ENCODE assay signal across 1 cellular context in the genomic region with DNA sequence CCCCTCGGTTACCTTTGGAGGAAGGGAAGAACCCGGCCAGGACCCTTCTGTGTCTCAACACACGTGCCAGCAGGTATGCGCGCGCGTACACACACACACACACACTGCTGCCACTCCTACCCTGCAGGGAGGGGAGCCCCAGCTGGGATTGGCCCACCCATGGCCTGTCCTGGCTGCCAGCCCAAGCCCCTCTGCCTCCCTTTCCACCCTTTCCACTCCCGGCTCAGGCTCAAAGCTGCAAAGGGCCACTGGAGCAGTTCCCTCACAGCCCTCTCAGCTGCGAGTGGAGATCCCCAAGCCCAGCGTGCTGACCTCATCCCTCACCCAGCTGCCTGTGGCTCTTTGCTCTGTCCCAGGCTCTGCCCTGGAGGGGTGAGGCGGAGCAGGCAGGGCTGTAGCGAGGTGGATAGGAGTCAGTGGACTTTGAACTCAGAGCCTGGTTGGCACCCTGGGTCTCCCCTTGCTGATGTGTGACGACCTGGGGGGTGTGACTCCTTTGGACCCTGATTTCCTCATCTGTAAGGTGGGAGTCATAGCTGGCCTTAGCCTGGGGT.
A peak's percentile ranks its signal among the peaks of the same experiment; 100 is the strongest.
TF ChIP-seq lines count a peak whose summit lies in the region.

No MANE protein-coding gene starts in this region.

TF ChIP-seq in GM12878, 131 proteins besides CTCF, POLR2A, EP300 and RAD21:
- TF ChIP-seq IKZF1 (conservative IDR thresholded peaks at IDR 0.05), result 0 out of 2 replicates have a peak, but pooled peaks have one; percentile 19
- TF ChIP-seq KDM1A (IDR thresholded peaks at IDR 0.05; ENCODE audit: borderline replicate concordance), result no peak
- TF ChIP-seq NR2F1 (conservative IDR thresholded peaks at IDR 0.05), result 0 out of 2 replicates have a peak, but pooled peaks have one; percentile 13
- TF ChIP-seq SREBF1 (IDR thresholded peaks at IDR 0.05; ENCODE audit: low read length), result no peak
- no peak for TF ChIP-seq YY1 (IDR thresholded peaks at IDR 0.05; ENCODE audit: low read depth, low read length)
- TF ChIP-seq, protein P1, sequence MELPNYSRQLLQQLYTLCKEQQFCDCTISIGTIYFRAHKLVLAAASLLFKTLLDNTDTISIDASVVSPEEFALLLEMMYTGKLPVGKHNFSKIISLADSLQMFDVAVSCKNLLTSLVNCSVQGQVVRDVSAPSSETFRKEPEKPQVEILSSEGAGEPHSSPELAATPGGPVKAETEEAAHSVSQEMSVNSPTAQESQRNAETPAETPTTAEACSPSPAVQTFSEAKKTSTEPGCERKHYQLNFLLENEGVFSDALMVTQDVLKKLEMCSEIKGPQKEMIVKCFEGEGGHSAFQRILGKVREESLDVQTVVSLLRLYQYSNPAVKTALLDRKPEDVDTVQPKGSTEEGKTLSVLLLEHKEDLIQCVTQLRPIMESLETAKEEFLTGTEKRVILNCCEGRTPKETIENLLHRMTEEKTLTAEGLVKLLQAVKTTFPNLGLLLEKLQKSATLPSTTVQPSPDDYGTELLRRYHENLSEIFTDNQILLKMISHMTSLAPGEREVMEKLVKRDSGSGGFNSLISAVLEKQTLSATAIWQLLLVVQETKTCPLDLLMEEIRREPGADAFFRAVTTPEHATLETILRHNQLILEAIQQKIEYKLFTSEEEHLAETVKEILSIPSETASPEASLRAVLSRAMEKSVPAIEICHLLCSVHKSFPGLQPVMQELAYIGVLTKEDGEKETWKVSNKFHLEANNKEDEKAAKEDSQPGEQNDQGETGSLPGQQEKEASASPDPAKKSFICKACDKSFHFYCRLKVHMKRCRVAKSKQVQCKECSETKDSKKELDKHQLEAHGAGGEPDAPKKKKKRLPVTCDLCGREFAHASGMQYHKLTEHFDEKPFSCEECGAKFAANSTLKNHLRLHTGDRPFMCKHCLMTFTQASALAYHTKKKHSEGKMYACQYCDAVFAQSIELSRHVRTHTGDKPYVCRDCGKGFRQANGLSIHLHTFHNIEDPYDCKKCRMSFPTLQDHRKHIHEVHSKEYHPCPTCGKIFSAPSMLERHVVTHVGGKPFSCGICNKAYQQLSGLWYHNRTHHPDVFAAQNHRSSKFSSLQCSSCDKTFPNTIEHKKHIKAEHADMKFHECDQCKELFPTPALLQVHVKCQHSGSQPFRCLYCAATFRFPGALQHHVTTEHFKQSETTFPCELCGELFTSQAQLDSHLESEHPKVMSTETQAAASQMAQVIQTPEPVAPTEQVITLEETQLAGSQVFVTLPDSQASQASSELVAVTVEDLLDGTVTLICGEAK (IDR thresholded peaks at IDR 0.05; ENCODE audit: borderline replicate concordance), result no peak
- no peak for TF ChIP-seq RCOR1 (conservative IDR thresholded peaks at IDR 0.05; ENCODE audit: low read depth, low read length)
- TF ChIP-seq, protein P2, sequence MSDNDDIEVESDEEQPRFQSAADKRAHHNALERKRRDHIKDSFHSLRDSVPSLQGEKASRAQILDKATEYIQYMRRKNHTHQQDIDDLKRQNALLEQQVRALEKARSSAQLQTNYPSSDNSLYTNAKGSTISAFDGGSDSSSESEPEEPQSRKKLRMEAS (IDR thresholded peaks at IDR 0.05; ENCODE audit: low read depth, low read length), result no peak
- TF ChIP-seq NFIC (IDR thresholded peaks at IDR 0.05; ENCODE audit: low read depth, low read length), result no peak
- no peak for TF ChIP-seq HDGF (IDR thresholded peaks at IDR 0.05)
- TF ChIP-seq, protein P3, sequence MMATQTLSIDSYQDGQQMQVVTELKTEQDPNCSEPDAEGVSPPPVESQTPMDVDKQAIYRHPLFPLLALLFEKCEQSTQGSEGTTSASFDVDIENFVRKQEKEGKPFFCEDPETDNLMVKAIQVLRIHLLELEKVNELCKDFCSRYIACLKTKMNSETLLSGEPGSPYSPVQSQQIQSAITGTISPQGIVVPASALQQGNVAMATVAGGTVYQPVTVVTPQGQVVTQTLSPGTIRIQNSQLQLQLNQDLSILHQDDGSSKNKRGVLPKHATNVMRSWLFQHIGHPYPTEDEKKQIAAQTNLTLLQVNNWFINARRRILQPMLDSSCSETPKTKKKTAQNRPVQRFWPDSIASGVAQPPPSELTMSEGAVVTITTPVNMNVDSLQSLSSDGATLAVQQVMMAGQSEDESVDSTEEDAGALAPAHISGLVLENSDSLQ (IDR thresholded peaks at IDR 0.05), result no peak
- no peak for TF ChIP-seq ZNF274 (IDR thresholded peaks at IDR 0.05; ENCODE audit: insufficient read depth, insufficient read length)
